37 cellular contexts compared by ENCODE assay signal in genomic region chr9:120337131-120337530, GRCh38.
"Had no signal": no experiment of that assay in that cellular context is flagged by ENCODE, and none has a peak within 500 bp of the region (broad histone marks: within the 10 kb centered on the region; RNA-seq: fewer than 3 reads in every experiment).

No MANE protein-coding gene starts in this region.

- H3K4me3 Mint-ChIP-seq: activated B cell treated with CpG ODN at 0.5 μM for 24 hours; activated CD4-positive, alpha-beta memory T cell treated with anti-CD3 and anti-CD28 coated beads for 36 hours; activated CD4-positive, alpha-beta T cell treated with anti-CD3 and anti-CD28 coated beads, Interleukin-2, amount 10 ng/mL, durations not matched to agents 24 days and 14 days; activated CD8-positive, alpha-beta T cell treated with anti-CD3 and anti-CD28 coated beads for 36 hours; activated naive CD4-positive, alpha-beta T cell treated with anti-CD3 and anti-CD28 coated beads for 36 hours; activated naive CD8-positive, alpha-beta T cell treated with anti-CD3 and anti-CD28 coated beads for 36 hours; activated T-cell treated with anti-CD3 and anti-CD28 coated beads, Interleukin-2, amount 50 U/mL, for 4 hours; activated T-cell treated with anti-CD3 and anti-CD28 coated beads, Interleukin-2, amount 50 U/mL, for 72 hours; activated T-helper 1 cell treated with anti-CD3 and anti-CD28 coated beads, Interleukin-12 subunit alpha, Interleukin-12 subunit beta, Interleukin-2, Interleukin-4 antibody, amounts not matched to agents 30 ng/mL and 10 ng/mL and 1 ng/mL, durations not matched to agents 14 hours and 24 hours and 36 hours; activated T-helper 17 cell treated with anti-CD3 and anti-CD28 coated beads, Interleukin-2, amount 50 U/mL, for 72 hours; central memory CD8-positive, alpha-beta T cell; T-helper 1 cell treated with Interleukin-12 subunit alpha and Interleukin-12 subunit beta and Interleukin-4 antibody, amounts not matched to agents 30 μg/mL and 1 μg/mL, for 36 hours; T-helper 2 cell treated with Interferon-gamma antibody and Interleukin-4, amounts not matched to agents 5 μg/mL and 100 μg/mL, for 36 hours had no signal

- H3K27ac Mint-ChIP-seq: activated B cell treated with CpG ODN at 0.5 μM for 24 hours; activated CD4-positive, alpha-beta memory T cell treated with anti-CD3 and anti-CD28 coated beads for 36 hours; activated CD4-positive, alpha-beta T cell treated with anti-CD3 and anti-CD28 coated beads, Interleukin-2, amount 10 ng/mL, durations not matched to agents 24 days and 14 days; activated CD8-positive, alpha-beta T cell treated with anti-CD3 and anti-CD28 coated beads for 36 hours; activated naive CD4-positive, alpha-beta T cell treated with anti-CD3 and anti-CD28 coated beads for 36 hours; activated naive CD8-positive, alpha-beta T cell treated with anti-CD3 and anti-CD28 coated beads for 36 hours; activated T-cell treated with anti-CD3 and anti-CD28 coated beads, Interleukin-2, amount 50 U/mL, for 72 hours; activated T-helper 1 cell treated with anti-CD3 and anti-CD28 coated beads, Interleukin-12 subunit alpha, Interleukin-12 subunit beta, Interleukin-2, Interleukin-4 antibody, amounts not matched to agents 30 ng/mL and 10 ng/mL and 1 ng/mL, durations not matched to agents 14 hours and 24 hours and 36 hours; activated T-helper 17 cell treated with anti-CD3 and anti-CD28 coated beads, Interleukin-2, amount 50 U/mL, for 72 hours; T-helper 1 cell treated with Interleukin-12 subunit alpha and Interleukin-12 subunit beta and Interleukin-4 antibody, amounts not matched to agents 30 μg/mL and 1 μg/mL, for 36 hours; T-helper 2 cell treated with Interferon-gamma antibody and Interleukin-4, amounts not matched to agents 5 μg/mL and 100 μg/mL, for 36 hours had no signal

- H3K9me3 ChIP-seq: adrenal gland, body of pancreas, breast epithelium had no signal

- H3K4me1 ChIP-seq: body of pancreas, breast epithelium had no signal

- H3K36me3 ChIP-seq: adrenal gland, brain microvascular endothelial cell, breast epithelium had no signal

- H3K4me1 Mint-ChIP-seq: activated B cell treated with CpG ODN at 0.5 μM for 24 hours; central memory CD8-positive, alpha-beta T cell had no signal

- H3K27ac ChIP-seq: adrenal gland, body of pancreas, brain microvascular endothelial cell, breast epithelium, VCaP had no signal

- H3K9me3 Mint-ChIP-seq: activated B cell treated with CpG ODN at 0.5 μM for 24 hours; activated CD4-positive, alpha-beta memory T cell treated with anti-CD3 and anti-CD28 coated beads for 36 hours; activated CD4-positive, alpha-beta T cell treated with anti-CD3 and anti-CD28 coated beads, Interleukin-2, amount 10 ng/mL, durations not matched to agents 24 days and 14 days; activated CD8-positive, alpha-beta T cell treated with anti-CD3 and anti-CD28 coated beads for 36 hours; activated naive CD4-positive, alpha-beta T cell treated with anti-CD3 and anti-CD28 coated beads for 36 hours; activated naive CD4-positive, alpha-beta T cell treated with anti-CD3 and anti-CD28 coated beads, Interleukin-2, amount 50 U/mL, for 72 hours; activated naive CD8-positive, alpha-beta T cell treated with anti-CD3 and anti-CD28 coated beads for 36 hours; activated T-cell treated with anti-CD3 and anti-CD28 coated beads, Interleukin-2, amount 50 U/mL, for 4 hours; activated T-cell treated with anti-CD3 and anti-CD28 coated beads, Interleukin-2, amount 50 U/mL, for 72 hours; activated T-helper 1 cell treated with anti-CD3 and anti-CD28 coated beads, Interleukin-12 subunit alpha, Interleukin-12 subunit beta, Interleukin-2, Interleukin-4 antibody, amounts not matched to agents 30 ng/mL and 10 ng/mL and 1 ng/mL, durations not matched to agents 14 hours and 24 hours and 36 hours; activated T-helper 17 cell treated with anti-CD3 and anti-CD28 coated beads, Interleukin-2, amount 50 U/mL, for 72 hours; central memory CD8-positive, alpha-beta T cell; T-helper 1 cell treated with Interleukin-12 subunit alpha and Interleukin-12 subunit beta and Interleukin-4 antibody, amounts not matched to agents 30 μg/mL and 1 μg/mL, for 36 hours; T-helper 2 cell treated with Interferon-gamma antibody and Interleukin-4, amounts not matched to agents 5 μg/mL and 100 μg/mL, for 36 hours had no signal

- ATAC-seq: body of pancreas had no signal

- H3K36me3 Mint-ChIP-seq: activated CD4-positive, alpha-beta memory T cell treated with anti-CD3 and anti-CD28 coated beads for 36 hours; activated naive CD4-positive, alpha-beta T cell treated with anti-CD3 and anti-CD28 coated beads, Interleukin-2, amount 50 U/mL, for 72 hours; activated naive CD8-positive, alpha-beta T cell treated with anti-CD3 and anti-CD28 coated beads for 36 hours had no signal

- H3K27me3 ChIP-seq: adrenal gland, body of pancreas, brain microvascular endothelial cell, breast epithelium had no signal

- DNase-seq: activated B cell treated with CpG ODN at 0.5 μM for 24 hours; activated CD4-positive, alpha-beta memory T cell treated with anti-CD3 and anti-CD28 coated beads for 36 hours; activated CD4-positive, alpha-beta T cell treated with anti-CD3 and anti-CD28 coated beads for 4 hours; activated CD4-positive, alpha-beta T cell treated with anti-CD3 and anti-CD28 coated beads, Interleukin-2, amount 10 ng/mL, durations not matched to agents 24 days and 14 days; activated CD4-positive, alpha-beta T cell treated with anti-CD3 and anti-CD28 coated beads, Interleukin-2, amount 50 U/mL, for 1 hour; activated CD4-positive, alpha-beta T cell treated with anti-CD3 and anti-CD28 coated beads, Interleukin-2, amount 50 U/mL, for 4 hours; activated CD4-positive, CD25-positive, alpha-beta regulatory T cell treated with anti-CD3 and anti-CD28 coated beads, Interleukin-2, amount 50 U/mL, for 72 hours; activated CD8-positive, alpha-beta memory T cell treated with anti-CD3 and anti-CD28 coated beads, Interleukin-2, amount 50 U/mL, for 4 hours; activated CD8-positive, alpha-beta T cell treated with anti-CD3 and anti-CD28 coated beads for 36 hours; activated effector memory CD4-positive, alpha-beta T cell treated with anti-CD3 and anti-CD28 coated beads, Interleukin-2, amount 50 U/mL, for 16 hours; activated gamma-delta T cell treated with Interleukin-2 at 50 U/mL for 16 hours; activated naive CD4-positive, alpha-beta T cell; activated naive CD4-positive, alpha-beta T cell treated with anti-CD3 and anti-CD28 coated beads for 36 hours; activated naive CD4-positive, alpha-beta T cell treated with anti-CD3 and anti-CD28 coated beads, Interleukin-2, amount 50 U/mL, for 16 hours; activated naive CD8-positive, alpha-beta T cell treated with anti-CD3 and anti-CD28 coated beads for 36 hours; activated T-cell treated with anti-CD3 and anti-CD28 coated beads for 4 hours; activated T-cell treated with anti-CD3 and anti-CD28 coated beads, Interleukin-2, amount 50 U/mL, for 1 hour; activated T-cell treated with anti-CD3 and anti-CD28 coated beads, Interleukin-2, amount 50 U/mL, for 4 hours; activated T-cell treated with anti-CD3 and anti-CD28 coated beads, Interleukin-2, amount 50 U/mL, for 72 hours; amniotic stem cell; aorta; brain microvascular endothelial cell; caudate nucleus; SW 1271; T-helper 1 cell; T-helper 2 cell; T-helper 9 cell had no signal

- H3K4me3 ChIP-seq: adrenal gland, body of pancreas, breast epithelium had no signal
